In genomic region chr22:47034076-47034808, GRCh38 we compare ENCODE assay signal across 12 cellular contexts.
"Had no signal": no experiment of that assay in that cellular context is flagged by ENCODE, and none has a peak within 500 bp of the region (broad histone marks: within the 10 kb centered on the region; RNA-seq: fewer than 3 reads in every experiment).

No MANE protein-coding gene starts in this region.

- H3K9me3 Mint-ChIP-seq: activated CD4-positive, alpha-beta memory T cell treated with anti-CD3 and anti-CD28 coated beads, Interleukin-2, amount 10 ng/mL, durations not matched to agents 7 days and 5 days; natural killer cell treated with Interleukin-12 subunit alpha and Interleukin-12 subunit beta and Interleukin-15 and Interleukin-18, amount 100 ng/mL, for 72 hours; stimulated activated naive CD8-positive, alpha-beta T cell treated with anti-CD3 and anti-CD28 coated beads, Interleukin-15, Interleukin-2, amounts not matched to agents 100 ng/mL and 50 ng/mL, for 24 hours had no signal

- H3K27ac Mint-ChIP-seq: activated CD4-positive, alpha-beta memory T cell treated with anti-CD3 and anti-CD28 coated beads, Interleukin-2, amount 10 ng/mL, durations not matched to agents 7 days and 5 days; natural killer cell treated with Interleukin-12 subunit alpha and Interleukin-12 subunit beta and Interleukin-15 and Interleukin-18, amount 100 ng/mL, for 72 hours; stimulated activated naive CD8-positive, alpha-beta T cell treated with anti-CD3 and anti-CD28 coated beads, Interleukin-15, Interleukin-2, amounts not matched to agents 100 ng/mL and 50 ng/mL, for 24 hours had no signal

- H3K9me3 ChIP-seq: colonic mucosa, psoas muscle, testis had no signal

- ATAC-seq: psoas muscle had no signal

- H3K27me3 Mint-ChIP-seq: activated CD4-positive, alpha-beta memory T cell treated with anti-CD3 and anti-CD28 coated beads, Interleukin-2, amount 10 ng/mL, durations not matched to agents 7 days and 5 days; natural killer cell treated with Interleukin-12 subunit alpha and Interleukin-12 subunit beta and Interleukin-15 and Interleukin-18, amount 100 ng/mL, for 72 hours; stimulated activated naive CD8-positive, alpha-beta T cell treated with anti-CD3 and anti-CD28 coated beads, Interleukin-15, Interleukin-2, amounts not matched to agents 100 ng/mL and 50 ng/mL, for 24 hours had no signal

- DNase-seq: activated CD4-positive, alpha-beta memory T cell treated with anti-CD3 and anti-CD28 coated beads, Interleukin-2, amount 10 ng/mL, durations not matched to agents 7 days and 5 days; activated T-cell treated with anti-CD3 and anti-CD28 coated beads, Interleukin-2, amount 50 U/mL, for 48 hours; colonic mucosa; effector CD8-positive, alpha-beta T cell; hippocampal formation; stimulated activated CD4-positive, alpha-beta T cell treated with anti-CD3 and anti-CD28 coated beads, Interleukin-4, amount 100 ng/mL, for 1 hour; stimulated activated CD8-positive, alpha-beta memory T cell treated with anti-CD3 and anti-CD28 coated beads, Interleukin-4, amount 100 ng/mL, for 48 hours; testis had no signal

- H3K4me3 ChIP-seq: colonic mucosa, psoas muscle, testis had no signal

- H3K27me3 ChIP-seq: colonic mucosa, testis had no signal

- H3K36me3 Mint-ChIP-seq: natural killer cell treated with Interleukin-12 subunit alpha and Interleukin-12 subunit beta and Interleukin-15 and Interleukin-18, amount 100 ng/mL, for 72 hours had no signal

- H3K27ac ChIP-seq: colonic mucosa, psoas muscle, testis had no signal

- H3K4me1 Mint-ChIP-seq: activated CD4-positive, alpha-beta memory T cell treated with anti-CD3 and anti-CD28 coated beads, Interleukin-2, amount 10 ng/mL, durations not matched to agents 7 days and 5 days had no signal

- H3K36me3 ChIP-seq: colonic mucosa had no signal

- H3K4me1 ChIP-seq: psoas muscle had no signal

- H3K4me3 Mint-ChIP-seq: activated CD4-positive, alpha-beta memory T cell treated with anti-CD3 and anti-CD28 coated beads, Interleukin-2, amount 10 ng/mL, durations not matched to agents 7 days and 5 days; natural killer cell treated with Interleukin-12 subunit alpha and Interleukin-12 subunit beta and Interleukin-15 and Interleukin-18, amount 100 ng/mL, for 72 hours; stimulated activated naive CD8-positive, alpha-beta T cell treated with anti-CD3 and anti-CD28 coated beads, Interleukin-15, Interleukin-2, amounts not matched to agents 100 ng/mL and 50 ng/mL, for 24 hours had no signal

- FAIRE-seq: urothelium cell line had no signal
